Comparison of ENCODE assay signal across 11 cellular contexts in genomic region chr19:10747271-10747670, GRCh38. TPM values are rescaled to one million over a fixed set of nuclear protein-coding genes. Genes with fewer than 3 reads are reported as not detected.
A peak's percentile ranks its signal among the peaks of the same experiment; 100 is the strongest.
DNase-seq lines count a peak whose midpoint lies in the region; ATAC-seq and TF ChIP-seq lines count a peak whose summit lies in the region.
"Had no signal": no experiment of that assay in that cellular context is flagged by ENCODE, and none has a peak within 500 bp of the region (broad histone marks: within the 10 kb centered on the region; RNA-seq: fewer than 3 reads in every experiment).

No MANE protein-coding gene starts in this region.

- peak overlapping the region; percentile 100 for H3K27ac ChIP-seq in substantia nigra (ENCODE audit: low read depth, low read length, poor library complexity, severe bottlenecking)
- H3K27ac ChIP-seq: coronary artery, KMS-11 had no signal

- no peaks in the 10 kb centered on the region for H3K36me3 Mint-ChIP-seq in activated naive CD4-positive, alpha-beta T cell treated with anti-CD3 and anti-CD28 coated beads for 36 hours (ENCODE audit: low read depth)
- H3K36me3 Mint-ChIP-seq in activated CD8-positive, alpha-beta T cell treated with anti-CD3 and anti-CD28 coated beads for 36 hours (ENCODE audit: low read depth): peaks cover 7% of the 10 kb centered on the region

- H3K4me3 Mint-ChIP-seq in activated naive CD4-positive, alpha-beta T cell treated with anti-CD3 and anti-CD28 coated beads for 36 hours: no peak overlapping the region
- H3K4me3 Mint-ChIP-seq in activated CD8-positive, alpha-beta T cell treated with anti-CD3 and anti-CD28 coated beads for 36 hours: no peak overlapping the region

- CTCF ChIA-PET in activated naive CD4-positive, alpha-beta T cell treated with anti-CD3 and anti-CD28 coated beads for 36 hours (lab: Charles Lee): interaction anchor here (1.0 kb wide), 1 partner anchor 125 kb away, joined by 3 read pairs; no protein-coding TSS in a partner anchor
- CTCF ChIA-PET in activated CD8-positive, alpha-beta T cell treated with anti-CD3 and anti-CD28 coated beads for 36 hours (lab: Charles Lee): interaction anchor here (1.0 kb wide), 1 partner anchor 166 kb away, joined by 3 read pairs; no protein-coding TSS in a partner anchor

- H3K27me3 Mint-ChIP-seq in activated naive CD4-positive, alpha-beta T cell treated with anti-CD3 and anti-CD28 coated beads for 36 hours (ENCODE audit: low read depth): no peaks in the 10 kb centered on the region
- no peaks in the 10 kb centered on the region for H3K27me3 Mint-ChIP-seq in activated CD8-positive, alpha-beta T cell treated with anti-CD3 and anti-CD28 coated beads for 36 hours

- DNase-seq in activated naive CD4-positive, alpha-beta T cell treated with anti-CD3 and anti-CD28 coated beads for 36 hours: no peak
- DNase-seq in activated naive CD4-positive, alpha-beta T cell (lab: John Stamatoyannopoulos, UW): no peak
- DNase-seq in activated CD8-positive, alpha-beta T cell treated with anti-CD3 and anti-CD28 coated beads for 36 hours: no peak
- DNase-seq in left colon: peak; percentile 81 to 92
- peak in 3 of 49 donors; percentile 21 to 66 (median 51) for DNase-seq in substantia nigra (lab: John Stamatoyannopoulos, UW)
- DNase-seq in dermis blood vessel endothelial cell: no peak
- DNase-seq in superior temporal gyrus (ENCODE audit: extremely low spot score): no peak
- DNase-seq: NCI-H510A treated with DMSO at 0.1 percent for 48 hours had no signal

- no peak for ATAC-seq in activated CD8-positive, alpha-beta T cell treated with anti-CD3 and anti-CD28 coated beads for 36 hours
- ATAC-seq in left colon (peak; percentile 41), GM19328 (IDR thresholded peaks at IDR 0.05; ENCODE audit: unreplicated experiment) (no peak)

- peak overlapping the region; percentile 68 for H3K27ac Mint-ChIP-seq in activated naive CD4-positive, alpha-beta T cell treated with anti-CD3 and anti-CD28 coated beads for 36 hours
- peak overlapping the region; percentile 69 for H3K27ac Mint-ChIP-seq in activated CD8-positive, alpha-beta T cell treated with anti-CD3 and anti-CD28 coated beads for 36 hours

- intact Hi-C loops in activated naive CD4-positive, alpha-beta T cell treated with anti-CD3 and anti-CD28 coated beads for 36 hours (cut with micrococcal nuclease): no loop called here
- intact Hi-C loops in activated CD8-positive, alpha-beta T cell treated with anti-CD3 and anti-CD28 coated beads for 36 hours (cut with micrococcal nuclease): no loop called here
- intact Hi-C loops in left colon (cut with DNase I, micrococcal nuclease): no loop called here

- peaks cover 66% of the 10 kb centered on the region for H3K4me1 Mint-ChIP-seq in activated naive CD4-positive, alpha-beta T cell treated with anti-CD3 and anti-CD28 coated beads for 36 hours (ENCODE audit: low read depth)
- peaks cover 73% of the 10 kb centered on the region for H3K4me1 Mint-ChIP-seq in activated CD8-positive, alpha-beta T cell treated with anti-CD3 and anti-CD28 coated beads for 36 hours (ENCODE audit: low read depth)

- no peaks in the 10 kb centered on the region for H3K9me3 Mint-ChIP-seq in activated naive CD4-positive, alpha-beta T cell treated with anti-CD3 and anti-CD28 coated beads for 36 hours
- H3K9me3 Mint-ChIP-seq in activated CD8-positive, alpha-beta T cell treated with anti-CD3 and anti-CD28 coated beads for 36 hours: no peaks in the 10 kb centered on the region

- POLR2A ChIA-PET in activated CD8-positive, alpha-beta T cell treated with anti-CD3 and anti-CD28 coated beads for 36 hours (lab: Charles Lee): interaction anchor here (0.6 kb wide), 1 partner anchor 19 kb away, joined by 3 read pairs; no protein-coding TSS in a partner anchor

- TF ChIP-seq CTCF in activated CD8-positive, alpha-beta T cell treated with anti-CD3 and anti-CD28 coated beads for 36 hours (IDR thresholded peaks at IDR 0.05): no peak

RNA-seq across cellular contexts. Expression of gene DNM2, which starts 29.4 kb away (rescaled TPM):
- total RNA-seq in activated naive CD4-positive, alpha-beta T cell treated with anti-CD3 and anti-CD28 coated beads for 36 hours: 100 to 1,000 TPM; 144 to 148 TPM
- total RNA-seq in activated CD8-positive, alpha-beta T cell treated with anti-CD3 and anti-CD28 coated beads for 36 hours: 100 to 1,000 TPM; 151 to 153 TPM
- total RNA-seq in left colon: 100 to 1,000 TPM; 446 to 618 TPM
- 118 and 185 TPM in 2 replicates for total RNA-seq in dermis blood vessel endothelial cell

RNA-seq across cellular contexts. Expression of gene QTRT1, which starts 46.0 kb away (rescaled TPM):
- total RNA-seq in activated naive CD4-positive, alpha-beta T cell treated with anti-CD3 and anti-CD28 coated beads for 36 hours: 10 to 100 TPM; 48.9 to 51.3 TPM
- 10 to 100 TPM; 56.8 to 61.8 TPM for total RNA-seq in activated CD8-positive, alpha-beta T cell treated with anti-CD3 and anti-CD28 coated beads for 36 hours
- total RNA-seq in left colon (10 to 100 TPM; 76.9 to 78.6 TPM), dermis blood vessel endothelial cell (23.1 and 26.4 TPM in 2 replicates)

Comparison
In these comparisons a context has a peak if more than half of its experiments do, and no peak if none do; other contexts are left out.
1. DNase-seq: peak in left colon (2 of 2); none in activated naive CD4-positive, alpha-beta T cell treated with anti-CD3 and anti-CD28 coated beads for 36 hours (single experiment), activated naive CD4-positive, alpha-beta T cell (0 of 4), activated CD8-positive, alpha-beta T cell treated with anti-CD3 and anti-CD28 coated beads for 36 hours (single experiment), dermis blood vessel endothelial cell (single experiment) and superior temporal gyrus (single experiment).